Comparison of ENCODE assay signal across 8 cellular contexts in genomic region chr4:112145326-112145819, GRCh38. TPM values are rescaled to one million over a fixed set of nuclear protein-coding genes. Genes with fewer than 3 reads are reported as not detected.
DNase-seq lines count a peak whose midpoint lies in the region; ATAC-seq, FAIRE-seq and TF ChIP-seq lines count a peak whose summit lies in the region.

FAM241A (plus strand) TSS chr4:112145454; CDS start chr4:112145581, 127 bp downstream.

- CTCF ChIA-PET in A549 (lab: Yijun Ruan, JAX) = interaction anchor here (1.4 kb wide), 1 partner anchor 91 kb away, joined by 4 read pairs; no protein-coding TSS in a partner anchor
- CTCF ChIA-PET in HepG2 (lab: Yijun Ruan, JAX; ENCODE audit: low intra/inter-chr PET ratio, low total read pairs) = interaction anchor here (1.2 kb wide), 1 partner anchor 46 kb away, joined by 3 read pairs; no protein-coding TSS in a partner anchor

- intact Hi-C loops in HepG2 (cut with micrococcal nuclease; ENCODE audit: unreplicated experiment) = loop anchor here (1.0 to 2.0 kb wide), 2 partner anchors 33 to 90 kb away; no protein-coding TSS in a partner anchor

- TF ChIP-seq RAD21 in A549 (conservative IDR thresholded peaks at IDR 0.05 in 1 of 2, IDR thresholded peaks at IDR 0.05 in 1 of 2) (no peak), HepG2 (CRISPR knock-in tag; IDR thresholded peaks at IDR 0.05) (peak; percentile 43; the same call in 1 of the 2 replicates)

- TF ChIP-seq CTCF in A549 (IDR thresholded peaks at IDR 0.05) (no peak), HepG2 (CRISPR knock-in tag; IDR thresholded peaks at IDR 0.05) (peak; percentile 16; the same call in 1 of the 2 replicates)

- no peaks in the 10 kb centered on the region for H3K79me2 ChIP-seq in HepG2 (ENCODE audit: insufficient read depth, low read length)

- H3K27ac ChIP-seq in A549 (peak within 1 kb of the TSS; percentile 68 to 89), HepG2 (ENCODE audit: extremely low read length, insufficient read depth, low read length) (peak within 1 kb of the TSS; percentile 58)

- peak; percentile 98 to 99 for ATAC-seq in A549
- ATAC-seq in GM18511 (IDR thresholded peaks at IDR 0.05; ENCODE audit: unreplicated experiment) = peak; percentile 93
- peak; percentile 92 for ATAC-seq in HG02981 (IDR thresholded peaks at IDR 0.05; ENCODE audit: unreplicated experiment)
- ATAC-seq in HepG2 = peak; percentile 97

- TF ChIP-seq POLR2A in A549 (IDR thresholded peaks at IDR 0.05; ENCODE audit: low read length) = peak; percentile 72
- TF ChIP-seq POLR2A in HepG2 (IDR thresholded peaks at IDR 0.05; ENCODE audit: insufficient read depth in 1 of 2, low read depth in 2 of 2, low read length in 2 of 2) = peak in 1 of 2 experiments; percentile 75; a peak in 2 of 4 replicates

- POLR2A ChIA-PET in A549 (lab: Yijun Ruan, JAX) = no interaction called here
- POLR2A ChIA-PET in HepG2 (lab: Yijun Ruan, JAX) = no interaction called here

- H3K9ac ChIP-seq in HepG2 (ENCODE audit: insufficient read depth, low read depth, low read length) = peak within 1 kb of the TSS; percentile 70

- no peaks in the 10 kb centered on the region for H4K20me1 ChIP-seq in HepG2 (ENCODE audit: insufficient read depth, low read length)

- in situ Hi-C loops in HepG2 (cut with HindIII; ENCODE audit: extremely low pct_ligation_motif_present, low pct_unique_long_range_greater_than_20kb) = no loop called here

- H3K4me2 ChIP-seq in A549 (peak within 1 kb of the TSS; percentile 63), HepG2 (ENCODE audit: low read depth, low read length) (peak within 1 kb of the TSS; percentile 88)

- no CpG with 5 or more reads among the region's 74 CpGs for WGBS in A549 (ENCODE audit: missing lambda C conversion rate)
- WGBS in HepG2 (ENCODE audit: low lambda C conversion rate) = under 1% methylated on average over 13 of the region's 74 CpGs

- H3K36me3 ChIP-seq in HepG2 (replicated peaks in 1 of 2; ENCODE audit: control insufficient read depth in 1 of 2, insufficient read depth in 2 of 2, low read length in 2 of 2) = no peaks in the 10 kb centered on the region

- H2AFZ ChIP-seq in HepG2 (ENCODE audit: low read length) = peak within 1 kb of the TSS; percentile 33

- TF ChIP-seq EP300 in A549 (IDR thresholded peaks at IDR 0.05) (no peak), HepG2 (IDR thresholded peaks at IDR 0.05; ENCODE audit: low read depth in 2 of 2, low read length in 2 of 2) (no peak), HepG2 (CRISPR knock-in tag; IDR thresholded peaks at IDR 0.05; ENCODE audit: borderline replicate concordance) (no peak)

- H3K9me3 ChIP-seq in A549 (no peaks in the 10 kb centered on the region), HepG2 (ENCODE audit: low read length) (no peaks in the 10 kb centered on the region)

- no TSS peak for BruUV-seq in HepG2 (replicated peaks; lab: Mats Ljungman, UMichigan)

- no peaks in the 10 kb centered on the region; a peak in 1 of 5 replicates for H3K27me3 ChIP-seq in HepG2 (ENCODE audit: control insufficient read depth in 1 of 2, insufficient read depth in 2 of 2, low read length in 2 of 2)

- DNase-seq in A549 (ENCODE audit: low read depth in 1 of 2, low spot score in 1 of 2) (peak; percentile 73 to 80), NCI-H345 (lab: John Stamatoyannopoulos, UW) (peak; percentile 77), cortex of kidney (lab: John Stamatoyannopoulos, UW) (peak; percentile 10), HepG2 (ENCODE audit: low spot score) (peak; percentile 29)
- DNase-seq in activated CD4-positive, alpha-beta T cell treated with anti-CD3 and anti-CD28 coated beads for 48 hours = peak; percentile 92
- peak; percentile 90 for DNase-seq in stimulated activated CD4-positive, alpha-beta T cell treated with anti-CD3 and anti-CD28 coated beads, Interleukin-4, amount 100 ng/mL, for 24 hours

- FAIRE-seq in A549 (lab: Jason Lieb, UNC) (no peak), HepG2 (lab: Jason Lieb, UNC) (no peak)

- H3K4me1 ChIP-seq in A549 (0 out of 3 replicates have a peak, but pooled peaks cover 3% of the 10 kb centered on the region), HepG2 (ENCODE audit: insufficient read depth, low read length) (peaks cover 31% of the 10 kb centered on the region)

- H3K4me3 ChIP-seq in A549 (peak within 1 kb of the TSS; percentile 71), HepG2 (replicated peaks in 1 of 3; ENCODE audit: insufficient read depth in 1 of 3, low read depth in 2 of 3, low read length in 3 of 3) (peak within 1 kb of the TSS; percentile 70 to 99 (median 84))

TF ChIP-seq in A549, 52 proteins besides CTCF, POLR2A, EP300 and RAD21 (continues in another document):
- TF ChIP-seq ZNF302 (CRISPR knock-in tag; IDR thresholded peaks at IDR 0.05) (no peak), HOXB5 (CRISPR knock-in tag; IDR thresholded peaks at IDR 0.05) (no peak), JUNB (IDR thresholded peaks at IDR 0.05) (no peak), TFCP2L1 (CRISPR knock-in tag; IDR thresholded peaks at IDR 0.05) (no peak), NFE2L2 (conservative IDR thresholded peaks at IDR 0.05; ENCODE audit: low read length) (no peak), NR3C1 (IDR thresholded peaks at IDR 0.05) (no peak), BCL3 (IDR thresholded peaks at IDR 0.05) (0 out of 3 replicates have a peak, but pooled peaks have one; percentile 43), CBX8 (IDR thresholded peaks at IDR 0.05) (no peak)

TF ChIP-seq in HepG2, 621 proteins besides CTCF, POLR2A, EP300 and RAD21 (continues in another document):
- no peak for TF ChIP-seq ZNF468 (CRISPR knock-in tag; IDR thresholded peaks at IDR 0.05)

RNA-seq across cellular contexts. Expression of gene FAM241A, which starts in this region (rescaled TPM):
- 1.5 and 2.3 TPM in 2 replicates for polyA plus RNA-seq in A549 (2011; rRNA removed)
- 0.48 and 0.59 TPM in 2 replicates for polyA plus RNA-seq in A549 (2012; cell fraction: cytosol; rRNA removed)
- polyA plus RNA-seq in A549 (2012; cell fraction: nucleus; rRNA removed) = 0.18 and 0.22 TPM in 2 replicates
- 0.59 to 0.67 TPM (median 0.63 TPM) in 3 replicates for polyA plus RNA-seq in A549 (2017; fragmentation: RNase III; extraction: RNeasy Plus Mini Kit Qiagen cat#74134 plus additional on column Dnase treatment)
- 0.29 and 0.37 TPM in 2 replicates for polyA minus RNA-seq in A549 (2011; rRNA and poly(A)+ RNA removed)
- 0.69 and 0.74 TPM in 2 replicates for total RNA-seq in HepG2 (2016; rRNA removed; fragmentation: Illumina TruSeq; extraction: Trizol)
- total RNA-seq in HepG2 (2016; cell fraction: cytosol; rRNA removed; fragmentation: Illumina TruSeq; extraction: Trizol; ENCODE audit: low read depth) = 0.26 and 0.30 TPM in 2 replicates
- 0.59 and 0.67 TPM in 2 replicates for total RNA-seq in HepG2 (2016; cell fraction: insoluble cytoplasmic fraction; rRNA removed; fragmentation: Illumina TruSeq; extraction: Trizol)
- 0.86 and 0.96 TPM in 2 replicates for total RNA-seq in HepG2 (2016; cell fraction: membrane; rRNA removed; fragmentation: Illumina TruSeq; extraction: Trizol)
- 0.59 and 0.60 TPM in 2 replicates for total RNA-seq in HepG2 (2016; cell fraction: nucleus; rRNA removed; fragmentation: Illumina TruSeq; extraction: Trizol)
- polyA plus RNA-seq in HepG2 (2011; rRNA removed) = 0.61 and 0.71 TPM in 2 replicates
- polyA plus RNA-seq in HepG2 (2011; cell fraction: cytosol; rRNA removed) = 0.25 and 0.51 TPM in 2 replicates
- polyA plus RNA-seq in HepG2 (2011; cell fraction: nucleus; rRNA removed) = 0.18 and 0.38 TPM in 2 replicates
- 1.4 and 1.7 TPM in 2 replicates for polyA plus RNA-seq in HepG2 (2012)
- 0.61 and 0.63 TPM in 2 replicates for polyA plus RNA-seq in HepG2 (2016; cell fraction: cytosol; fragmentation: Illumina TruSeq; extraction: Trizol; ENCODE audit: low read depth)
- polyA plus RNA-seq in HepG2 (2016; cell fraction: insoluble cytoplasmic fraction; fragmentation: Illumina TruSeq; extraction: Trizol; ENCODE audit: low read depth) = 1.6 and 1.8 TPM in 2 replicates
- polyA plus RNA-seq in HepG2 (2016; cell fraction: membrane; fragmentation: Illumina TruSeq; extraction: Trizol; ENCODE audit: low read depth) = 1.3 and 1.4 TPM in 2 replicates
- 1.5 and 1.8 TPM in 2 replicates for polyA plus RNA-seq in HepG2 (2016; cell fraction: nucleus; fragmentation: Illumina TruSeq; extraction: Trizol; ENCODE audit: insufficient read depth, low read depth)
- 0.32 and 1.2 TPM in 2 replicates for polyA minus RNA-seq in HepG2 (2011; rRNA and poly(A)+ RNA removed; ENCODE audit: low replicate concordance)
- 0.26 and 0.49 TPM in 2 replicates for polyA minus RNA-seq in HepG2 (2011; cell fraction: cytosol; rRNA and poly(A)+ RNA removed)
- polyA minus RNA-seq in HepG2 (2011; cell fraction: nucleus; rRNA and poly(A)+ RNA removed) = 1.0 and 1.1 TPM in 2 replicates

Comparison
In these comparisons a context has a peak if more than half of its experiments do, and no peak if none do; other contexts are left out.
1. Peak in every context shown above with its lines: DNase-seq, ATAC-seq, H3K4me3 ChIP-seq and H3K27ac ChIP-seq.
2. DNase-seq: peak in every context shown above with its lines; median percentile 92 in activated CD4-positive, alpha-beta T cell treated with anti-CD3 and anti-CD28 coated beads for 48 hours; 90 in stimulated activated CD4-positive, alpha-beta T cell treated with anti-CD3 and anti-CD28 coated beads, Interleukin-4, amount 100 ng/mL, for 24 hours; 77 in NCI-H345; 76 in A549; 29 in HepG2; 10 in cortex of kidney.